Comparison of ENCODE assay signal across 8 cellular contexts in genomic region chr15:38069001-38069400, GRCh38.
DNase-seq lines count a peak whose midpoint lies in the region; ATAC-seq and TF ChIP-seq lines count a peak whose summit lies in the region.

No MANE protein-coding gene starts in this region.

- H3K27ac Mint-ChIP-seq in neural crest cell (ENCODE audit: unreplicated experiment): peak overlapping the region; percentile 81

- no peaks in the 10 kb centered on the region for H3K36me3 Mint-ChIP-seq in neural crest cell (ENCODE audit: low read depth)

- peak overlapping the region; percentile 70 for H3K4me3 Mint-ChIP-seq in neural crest cell

- no peaks in the 10 kb centered on the region for H3K36me3 ChIP-seq in SJSA1

- no peak for TF ChIP-seq CTCF in neural crest cell (conservative IDR thresholded peaks at IDR 0.05)

- peak overlapping the region; percentile 6 for H3K4me3 ChIP-seq in SJSA1

- no peaks in the 10 kb centered on the region for H3K9me3 ChIP-seq in SJSA1 (replicated peaks)

- DNase-seq in Daoy (ENCODE audit: low read depth): peak; percentile 82
- peak; percentile 52 to 59 for DNase-seq in SJSA1 (ENCODE audit: low read depth in 1 of 2, low spot score in 2 of 2)
- peak; percentile 54 for DNase-seq in epithelial cell of prostate (ENCODE audit: low read depth, low spot score)
- no peak for DNase-seq in neural crest cell (ENCODE audit: low read depth, low spot score)
- no peak for DNase-seq in NCI-H187 treated with DMSO at 0.1 percent for 48 hours (lab: John Stamatoyannopoulos, UW)
- no peak for DNase-seq in NCI-H1105 treated with DMSO at 0.1 percent for 48 hours (lab: John Stamatoyannopoulos, UW)

- H3K4me1 ChIP-seq in SJSA1 (replicated peaks): peaks cover 38% of the 10 kb centered on the region

- ATAC-seq in GM19467 (IDR thresholded peaks at IDR 0.05; ENCODE audit: unreplicated experiment) (peak; percentile 74), HG03460 (IDR thresholded peaks at IDR 0.05; ENCODE audit: unreplicated experiment) (peak; percentile 76)

- no peaks in the 10 kb centered on the region for H3K27me3 Mint-ChIP-seq in neural crest cell (ENCODE audit: low read depth)

- H3K9me3 Mint-ChIP-seq in neural crest cell: no peaks in the 10 kb centered on the region

- no peaks in the 10 kb centered on the region for H3K27me3 ChIP-seq in SJSA1 (replicated peaks)

- H3K4me1 Mint-ChIP-seq in neural crest cell: peaks cover 77% of the 10 kb centered on the region

- H3K27ac ChIP-seq in SJSA1 (peak overlapping the region; percentile 90), epithelial cell of prostate (peak overlapping the region; percentile 67)

Comparison
In these comparisons a context has a peak if more than half of its experiments do, and no peak if none do; other contexts are left out.
1. DNase-seq: peak in Daoy (single experiment), SJSA1 (2 of 2) and epithelial cell of prostate (single experiment); none in neural crest cell (single experiment), NCI-H187 treated with DMSO at 0.1 percent for 48 hours (single experiment) and NCI-H1105 treated with DMSO at 0.1 percent for 48 hours (single experiment).